ENCODE assay signal across 8 cellular contexts in genomic region chr20:23257848-23258746, GRCh38.
A peak's percentile ranks its signal among the peaks of the same experiment; 100 is the strongest.
DNase-seq lines count a peak whose midpoint lies in the region; ATAC-seq and TF ChIP-seq lines count a peak whose summit lies in the region.

No MANE protein-coding gene starts in this region.

- peaks cover 4% of the 10 kb centered on the region for H3K27me3 Mint-ChIP-seq in activated naive CD8-positive, alpha-beta T cell treated with anti-CD3 and anti-CD28 coated beads for 36 hours

- H3K27ac ChIP-seq in body of pancreas (peak overlapping the region in 1 of 4 donors; percentile 24), liver (ENCODE audit: low read depth in 1 of 2, low read length in 2 of 2) (peak overlapping the region; percentile 34 to 51)

- DNase-seq in AG04449 (ENCODE audit: low read depth, low spot score) (peak; percentile 46), MV-4-11 (lab: John Stamatoyannopoulos, UW) (peak; percentile 73), body of pancreas (peak in 2 of 4 donors; percentile 28 to 33)
- DNase-seq in activated effector memory CD4-positive, alpha-beta T cell treated with Interleukin-2 at 50 U/mL for 16 hours: no peak
- no peak for DNase-seq in activated naive CD8-positive, alpha-beta T cell treated with anti-CD3 and anti-CD28 coated beads for 36 hours

- ATAC-seq in body of pancreas (peak; percentile 82), HG03045 (IDR thresholded peaks at IDR 0.05; ENCODE audit: unreplicated experiment) (no peak), GM18520 (IDR thresholded peaks at IDR 0.05; ENCODE audit: unreplicated experiment) (no peak)

- H3K27me3 ChIP-seq in body of pancreas (peaks cover 0 to 4% of the 10 kb centered on the region in 2 donors), liver (ENCODE audit: control insufficient read depth in 4 of 4, insufficient read depth in 4 of 4, low read length in 3 of 4) (no peaks in the 10 kb centered on the region)

- H3K4me1 ChIP-seq in body of pancreas: peaks cover 21% of the 10 kb centered on the region
- H3K4me1 ChIP-seq in liver (ENCODE audit: control insufficient read depth in 4 of 4, insufficient read depth in 4 of 4, low read length in 3 of 4): peaks cover 0 to 4% (median 0%) of the 10 kb centered on the region in 4 donors

- H3K36me3 ChIP-seq in body of pancreas (replicated peaks in 1 of 2; ENCODE audit: insufficient read depth in 1 of 2, low read depth in 2 of 2) (no peaks in the 10 kb centered on the region), liver (ENCODE audit: control insufficient read depth in 4 of 4, insufficient read depth in 3 of 4, low read depth in 1 of 4, low read length in 3 of 4) (no peaks in the 10 kb centered on the region)

- H3K9me3 ChIP-seq in body of pancreas: no peaks in the 10 kb centered on the region
- H3K9me3 ChIP-seq in liver (ENCODE audit: control insufficient read depth in 4 of 4, low read length in 3 of 4): no peaks in the 10 kb centered on the region

- POLR2A ChIA-PET in AG04449 (lab: Yijun Ruan, JAX): interaction anchor here (0.5 to 1.4 kb wide), 4 partner anchors 40 to 425 kb away, joined by 3 to 5 read pairs (median 3); no protein-coding TSS in a partner anchor

- intact Hi-C loops in body of pancreas (cut with DNase I): no loop called here

- H3K36me3 Mint-ChIP-seq in activated naive CD8-positive, alpha-beta T cell treated with anti-CD3 and anti-CD28 coated beads for 36 hours: no peaks in the 10 kb centered on the region

- no peak overlapping the region for H3K27ac Mint-ChIP-seq in activated naive CD8-positive, alpha-beta T cell treated with anti-CD3 and anti-CD28 coated beads for 36 hours

- H3K4me3 Mint-ChIP-seq in activated naive CD8-positive, alpha-beta T cell treated with anti-CD3 and anti-CD28 coated beads for 36 hours: no peak overlapping the region

- TF ChIP-seq RAD21 in liver (IDR thresholded peaks at IDR 0.05): no peak

- CTCF ChIA-PET in AG04449 (lab: Yijun Ruan, JAX): interaction anchor here (1.0 to 4.3 kb wide), 7 partner anchors 12 to 405 kb away, joined by 3 to 27 read pairs (median 7); no protein-coding TSS in a partner anchor

- H3K4me1 Mint-ChIP-seq in activated naive CD8-positive, alpha-beta T cell treated with anti-CD3 and anti-CD28 coated beads for 36 hours: peaks cover 2% of the 10 kb centered on the region

- 28 to 37% methylated on average over 7 to 8 of the region's 8 CpGs for WGBS in body of pancreas, 2 donors
- WGBS in liver: 67% methylated on average over 8 of the region's 8 CpGs

- H3K4me3 ChIP-seq in AG04449 (ENCODE audit: low read depth, low read length) (no peak overlapping the region), body of pancreas (no peak overlapping the region), liver (ENCODE audit: low read depth in 1 of 3, low read length in 3 of 3) (no peak overlapping the region)

- no peak for TF ChIP-seq POLR2A in body of pancreas (IDR thresholded peaks at IDR 0.05)

- no peak for TF ChIP-seq CTCF in AG04449 (IDR thresholded peaks at IDR 0.05; ENCODE audit: insufficient read depth, low read length, missing control alignments)
- TF ChIP-seq CTCF in body of pancreas (IDR thresholded peaks at IDR 0.05): no peak
- no peak for TF ChIP-seq CTCF in liver (IDR thresholded peaks at IDR 0.05; ENCODE audit: low read depth, low read length, missing input control)

- no peak overlapping the region for H3K9ac ChIP-seq in liver (ENCODE audit: low read depth in 1 of 2, low read length in 2 of 2)

- H3K9me3 Mint-ChIP-seq in activated naive CD8-positive, alpha-beta T cell treated with anti-CD3 and anti-CD28 coated beads for 36 hours: no peaks in the 10 kb centered on the region

TF ChIP-seq in liver, 16 proteins besides CTCF, POLR2A, EP300 and RAD21:
- TF ChIP-seq NR2F2 (IDR thresholded peaks at IDR 0.05) (peak; percentile 48), TAF1 (conservative IDR thresholded peaks at IDR 0.05) (no peak), SP1 (IDR thresholded peaks at IDR 0.05) (peak; percentile 29), JUND (IDR thresholded peaks at IDR 0.05) (peak; percentile 25 to 47)

Comparison
In these comparisons a context has a peak if more than half of its experiments do, and no peak if none do; other contexts are left out.
1. DNase-seq: peak in AG04449 (single experiment) and MV-4-11 (single experiment); none in activated effector memory CD4-positive, alpha-beta T cell treated with Interleukin-2 at 50 U/mL for 16 hours (single experiment) and activated naive CD8-positive, alpha-beta T cell treated with anti-CD3 and anti-CD28 coated beads for 36 hours (single experiment).